Comparison of ENCODE assay signal across 18 cellular contexts in genomic region chr13:109439813-109440212, GRCh38.
"Had no signal": no experiment of that assay in that cellular context is flagged by ENCODE, and none has a peak within 500 bp of the region (broad histone marks: within the 10 kb centered on the region; RNA-seq: fewer than 3 reads in every experiment).

No MANE protein-coding gene starts in this region.

- H3K9me3 ChIP-seq: ovary, pancreas, prostate gland, psoas muscle, right lobe of liver, sigmoid colon had no signal

- H3K27ac ChIP-seq: neural progenitor cell, ovary, pancreas, parathyroid adenoma, prostate gland, psoas muscle, right atrium auricular region, right lobe of liver, sigmoid colon, skin epidermis, spleen had no signal

- H3K27me3 ChIP-seq: neural progenitor cell, ovary, pancreas, right atrium auricular region, right lobe of liver, sigmoid colon, spleen had no signal

- H3K4me3 ChIP-seq: neural progenitor cell, ovary, pancreas, prostate gland, psoas muscle, right atrium auricular region, right lobe of liver, sigmoid colon, skin epidermis, smooth muscle cell, spleen had no signal

- H3K4me1 ChIP-seq: pancreas, parathyroid adenoma, prostate gland, psoas muscle, right atrium auricular region, right lobe of liver, sigmoid colon, spleen had no signal

- H3K36me3 ChIP-seq: neural progenitor cell, ovary, pancreas, prostate gland, right atrium auricular region, right lobe of liver, sigmoid colon, spleen had no signal

- ATAC-seq: naive thymus-derived CD4-positive, alpha-beta T cell; naive thymus-derived CD8-positive, alpha-beta T cell; natural killer cell; natural killer cell treated with Interleukin-12 subunit alpha and Interleukin-12 subunit beta and Interleukin-15 and Interleukin-18, amount 100 ng/mL, for 72 hours; pancreas; psoas muscle; right cardiac atrium; right lobe of liver; sciatic nerve had no signal
